ENCODE assay signal across 31 cellular contexts in the genomic region with DNA sequence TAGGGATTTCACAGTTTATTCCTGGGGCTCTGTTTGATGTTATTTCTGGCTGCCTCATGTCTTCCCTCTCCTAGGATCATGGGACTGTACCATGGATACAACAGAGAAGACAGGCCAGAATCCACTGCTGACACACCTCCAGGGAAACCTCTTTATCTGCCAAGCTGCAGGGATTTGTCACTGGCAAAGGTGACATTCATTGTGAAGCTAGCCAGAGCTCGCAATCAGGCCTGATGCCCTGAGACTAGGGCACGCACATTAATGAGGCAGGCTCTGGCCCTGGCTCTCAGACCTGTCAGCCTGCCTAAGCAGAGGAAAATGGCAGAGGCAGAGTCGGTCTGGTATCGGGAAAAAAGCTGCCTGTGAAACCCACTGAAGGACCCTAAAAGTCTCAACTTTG. TPM values are rescaled to one million over a fixed set of nuclear protein-coding genes. Genes with fewer than 3 reads are reported as not detected.
"Had no signal": no experiment of that assay in that cellular context is flagged by ENCODE, and none has a peak within 500 bp of the region (broad histone marks: within the 10 kb centered on the region; RNA-seq: fewer than 3 reads in every experiment).

No MANE protein-coding gene starts in this region.

- H3K27ac ChIP-seq: colonic mucosa, epithelial cell of prostate, esophagus squamous epithelium, gastroesophageal sphincter, left lung, lower lobe of right lung had no signal

- H3K4me3 Mint-ChIP-seq: dendritic cell treated with granulocyte-macrophage colony-stimulating factor and Interleukin-4, amounts not matched to agents 40 ng/mL and 50 ng/mL, for 4 days; effector memory CD8-positive, alpha-beta T cell; endodermal cell; memory B cell; naive thymus-derived CD4-positive, alpha-beta T cell had no signal

- H3K36me3 Mint-ChIP-seq: memory B cell; naive thymus-derived CD4-positive, alpha-beta T cell had no signal

- H3K4me3 ChIP-seq: colonic mucosa, esophagus squamous epithelium, gastroesophageal sphincter, heart left ventricle, left lung, lower lobe of right lung had no signal

- FAIRE-seq: endometrium, islet of Langerhans, keratinocyte had no signal

- H3K27me3 Mint-ChIP-seq: dendritic cell treated with granulocyte-macrophage colony-stimulating factor and Interleukin-4, amounts not matched to agents 40 ng/mL and 50 ng/mL, for 4 days; effector memory CD8-positive, alpha-beta T cell; memory B cell; naive thymus-derived CD4-positive, alpha-beta T cell had no signal

- H3K9me3 ChIP-seq: colonic mucosa, esophagus squamous epithelium, gastroesophageal sphincter, heart left ventricle, left lung, lower lobe of right lung had no signal

- H3K36me3 ChIP-seq: colonic mucosa, esophagus squamous epithelium, gastroesophageal sphincter, heart left ventricle, left lung, lower lobe of right lung had no signal

- H3K27me3 ChIP-seq: colonic mucosa, esophagus squamous epithelium, gastroesophageal sphincter, heart left ventricle, left lung had no signal

- DNase-seq: colonic mucosa; cortex of kidney; effector CD8-positive, alpha-beta T cell; effector memory CD8-positive, alpha-beta T cell; endodermal cell; erythroblast; esophagus squamous epithelium; foreskin fibroblast; foreskin melanocyte; hippocampal formation; left cardiac atrium; left lung; lower lobe of right lung; mesendoderm; midbrain; naive thymus-derived CD4-positive, alpha-beta T cell had no signal

- H3K4me1 Mint-ChIP-seq: endodermal cell; memory B cell; naive thymus-derived CD4-positive, alpha-beta T cell had no signal

- H3K9me3 Mint-ChIP-seq: dendritic cell treated with granulocyte-macrophage colony-stimulating factor and Interleukin-4, amounts not matched to agents 40 ng/mL and 50 ng/mL, for 4 days; effector memory CD8-positive, alpha-beta T cell; endodermal cell; memory B cell; naive thymus-derived CD4-positive, alpha-beta T cell had no signal

- H3K4me1 ChIP-seq: colonic mucosa, esophagus squamous epithelium, gastroesophageal sphincter, left lung, lower lobe of right lung had no signal

- ATAC-seq: effector memory CD8-positive, alpha-beta T cell; esophagus mucosa; gastroesophageal sphincter; left lung; lower lobe of right lung; naive thymus-derived CD4-positive, alpha-beta T cell had no signal

- H3K27ac Mint-ChIP-seq: dendritic cell treated with granulocyte-macrophage colony-stimulating factor and Interleukin-4, amounts not matched to agents 40 ng/mL and 50 ng/mL, for 4 days; effector memory CD8-positive, alpha-beta T cell; endodermal cell; memory B cell; naive thymus-derived CD4-positive, alpha-beta T cell had no signal

RNA-seq across cellular contexts. Expression of a gene that starts 52.2 kb away (rescaled TPM):
- total RNA-seq: colonic mucosa; dermis microvascular lymphatic vessel endothelial cell; endodermal cell; esophagus mucosa; esophagus squamous epithelium; gastroesophageal sphincter; heart left ventricle; kidney epithelial cell; left cardiac atrium; left lung; lower leg skin; lower lobe of right lung; lung microvascular endothelial cell; mononuclear cell; mucosa of gallbladder; naive thymus-derived CD4-positive, alpha-beta T cell had no signal
- polyA plus RNA-seq: heart left ventricle; keratinocyte; naive thymus-derived CD4-positive, alpha-beta T cell had no signal
